In genomic region chr2:216029416-216030129, GRCh38 we compare ENCODE assay signal across 21 cellular contexts. TPM values are rescaled to one million over a fixed set of nuclear protein-coding genes. Genes with fewer than 3 reads are reported as not detected.
DNase-seq lines count a peak whose midpoint lies in the region; ATAC-seq and TF ChIP-seq lines count a peak whose summit lies in the region.
"Had no signal": no experiment of that assay in that cellular context is flagged by ENCODE, and none has a peak within 500 bp of the region (broad histone marks: within the 10 kb centered on the region; RNA-seq: fewer than 3 reads in every experiment).

No MANE protein-coding gene starts in this region.

- peak; percentile 10 for DNase-seq in Daoy (ENCODE audit: low read depth)
- DNase-seq in GM12865 (ENCODE audit: low read depth) = peak; percentile 58
- peak; percentile 55 for DNase-seq in fibroblast of mammary gland (ENCODE audit: low read depth)
- no peak for DNase-seq in NCI-H1436 (lab: John Stamatoyannopoulos, UW)
- DNase-seq in NCI-H2029 (lab: John Stamatoyannopoulos, UW) = no peak
- DNase-seq: activated naive CD8-positive, alpha-beta T cell treated with anti-CD3 and anti-CD28 coated beads, Interleukin-2, amount 10 ng/mL, durations not matched to agents 7 days and 5 days; DMS 273 treated with DMSO at 0.1 percent for 48 hours; heart left ventricle; mammary epithelial cell; naive thymus-derived CD4-positive, alpha-beta T cell; NCI-H1417; NCI-H2171 treated with DMSO at 0.1 percent for 48 hours; NCI-H774; posterior cingulate gyrus; RPMI8226; stimulated activated naive CD4-positive, alpha-beta T cell; SW 1271 had no signal

- H3K27ac Mint-ChIP-seq in T-helper 1 cell treated with Interleukin-12 subunit alpha and Interleukin-12 subunit beta and Interleukin-4 antibody, amounts not matched to agents 30 μg/mL and 1 μg/mL, for 36 hours = peak overlapping the region; percentile 58
- H3K27ac Mint-ChIP-seq: activated naive CD8-positive, alpha-beta T cell treated with anti-CD3 and anti-CD28 coated beads, Interleukin-2, amount 10 ng/mL, durations not matched to agents 7 days and 5 days; naive thymus-derived CD4-positive, alpha-beta T cell; type B pancreatic cell had no signal

- H3K4me1 Mint-ChIP-seq in T-helper 1 cell treated with Interleukin-12 subunit alpha and Interleukin-12 subunit beta and Interleukin-4 antibody, amounts not matched to agents 30 μg/mL and 1 μg/mL, for 36 hours (ENCODE audit: low read depth) = peaks cover 31% of the 10 kb centered on the region

- ATAC-seq in HG03135 (IDR thresholded peaks at IDR 0.05; ENCODE audit: unreplicated experiment) = no peak
- ATAC-seq: heart left ventricle; naive thymus-derived CD4-positive, alpha-beta T cell had no signal

- TF ChIP-seq CTCF in GM12865 (IDR thresholded peaks at IDR 0.05; ENCODE audit: insufficient read depth, low read depth, low read length, missing control alignments) (no peak), fibroblast of mammary gland (conservative IDR thresholded peaks at IDR 0.05; ENCODE audit: control insufficient read depth, insufficient read depth, low read depth, low read length) (no peak)

- no peak overlapping the region for H3K4me3 Mint-ChIP-seq in T-helper 1 cell treated with Interleukin-12 subunit alpha and Interleukin-12 subunit beta and Interleukin-4 antibody, amounts not matched to agents 30 μg/mL and 1 μg/mL, for 36 hours
- H3K4me3 Mint-ChIP-seq: activated naive CD8-positive, alpha-beta T cell treated with anti-CD3 and anti-CD28 coated beads, Interleukin-2, amount 10 ng/mL, durations not matched to agents 7 days and 5 days; naive thymus-derived CD4-positive, alpha-beta T cell; type B pancreatic cell had no signal

- H3K9me3 Mint-ChIP-seq in T-helper 1 cell treated with Interleukin-12 subunit alpha and Interleukin-12 subunit beta and Interleukin-4 antibody, amounts not matched to agents 30 μg/mL and 1 μg/mL, for 36 hours = no peaks in the 10 kb centered on the region
- H3K9me3 Mint-ChIP-seq: activated naive CD8-positive, alpha-beta T cell treated with anti-CD3 and anti-CD28 coated beads, Interleukin-2, amount 10 ng/mL, durations not matched to agents 7 days and 5 days; naive thymus-derived CD4-positive, alpha-beta T cell; type B pancreatic cell had no signal

- no peak overlapping the region for H3K4me3 ChIP-seq in GM12865 (ENCODE audit: low read depth, low read length)
- H3K4me3 ChIP-seq in fibroblast of mammary gland (ENCODE audit: control insufficient read depth, low read depth, low read length) = no peak overlapping the region
- H3K4me3 ChIP-seq: BLaER1 treated with 17β-estradiol and CSF1 and Interleukin-3, amounts not matched to agents 10 nM and 100 nM; heart left ventricle had no signal

- no peaks in the 10 kb centered on the region for H3K27me3 Mint-ChIP-seq in T-helper 1 cell treated with Interleukin-12 subunit alpha and Interleukin-12 subunit beta and Interleukin-4 antibody, amounts not matched to agents 30 μg/mL and 1 μg/mL, for 36 hours (ENCODE audit: low read depth)
- H3K27me3 Mint-ChIP-seq: activated naive CD8-positive, alpha-beta T cell treated with anti-CD3 and anti-CD28 coated beads, Interleukin-2, amount 10 ng/mL, durations not matched to agents 7 days and 5 days; naive thymus-derived CD4-positive, alpha-beta T cell; type B pancreatic cell had no signal

- peaks cover 16% of the 10 kb centered on the region for H3K36me3 Mint-ChIP-seq in T-helper 1 cell treated with Interleukin-12 subunit alpha and Interleukin-12 subunit beta and Interleukin-4 antibody, amounts not matched to agents 30 μg/mL and 1 μg/mL, for 36 hours (ENCODE audit: low read depth)

RNA-seq across cellular contexts. Expression of gene MREG, which starts 16.2 kb away (rescaled TPM):
- 14.8 and 18.0 TPM in 2 replicates for total RNA-seq in Daoy (2014; rRNA removed; shearing (Covaris generic))

RNA-seq across cellular contexts. Expression of gene PECR, which starts 52.0 kb away (rescaled TPM):
- 5.7 and 7.7 TPM in 2 replicates for total RNA-seq in Daoy (2014; rRNA removed; shearing (Covaris generic))

RNA-seq across cellular contexts. Expression of gene TMEM169, which starts 52.1 kb away (rescaled TPM):
- total RNA-seq in Daoy (2014; rRNA removed; shearing (Covaris generic)) = 0.40 and 0.65 TPM in 2 replicates

Comparison
In these comparisons a context has a peak if more than half of its experiments do, and no peak if none do; other contexts are left out.
1. DNase-seq: peak in Daoy (single experiment), GM12865 (single experiment) and fibroblast of mammary gland (single experiment); none in NCI-H1436 (single experiment) and NCI-H2029 (single experiment).